8 cellular contexts compared by ENCODE assay signal in the genomic region with DNA sequence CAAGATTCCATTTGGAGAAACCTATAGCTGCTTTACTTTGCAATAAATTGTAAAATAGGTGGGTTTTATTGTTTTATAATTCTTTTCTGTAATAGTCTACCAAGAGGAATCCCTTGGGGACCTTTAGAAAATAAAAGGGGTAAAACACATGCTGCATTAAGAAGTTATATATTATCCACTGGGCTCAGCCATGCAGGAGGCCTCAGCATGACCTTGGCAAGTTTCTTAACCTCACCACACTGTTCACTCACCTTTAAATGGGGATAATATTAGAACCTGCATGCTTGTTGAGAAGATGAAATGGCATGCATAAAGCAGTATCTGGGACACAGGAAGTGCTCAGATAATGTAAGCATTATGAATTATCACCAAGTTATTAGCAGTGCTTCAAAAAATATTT.
"Had no signal": no experiment of that assay in that cellular context is flagged by ENCODE, and none has a peak within 500 bp of the region (broad histone marks: within the 10 kb centered on the region; RNA-seq: fewer than 3 reads in every experiment).

No MANE protein-coding gene starts in this region.

- ATAC-seq: HCT116, HepG2 had no signal

- DNase-seq: GM23248, GOT3, H7, HFFc6, Karpas-422, KBM-7 had no signal
